11 cellular contexts compared by ENCODE assay signal in genomic region chr20:11807070-11807741, GRCh38.
DNase-seq lines count a peak whose midpoint lies in the region; ATAC-seq lines count a peak whose summit lies in the region.
"Had no signal": no experiment of that assay in that cellular context is flagged by ENCODE, and none has a peak within 500 bp of the region (broad histone marks: within the 10 kb centered on the region; RNA-seq: fewer than 3 reads in every experiment).

No MANE protein-coding gene starts in this region.

- DNase-seq in ELR (ENCODE audit: low read depth) (peak; percentile 86), RPMI7951 (ENCODE audit: low read depth) (peak; percentile 32), fibroblast of gingiva (ENCODE audit: low read depth) (peak; percentile 75), pulmonary artery endothelial cell (ENCODE audit: low read depth, low spot score) (peak; percentile 27), NCI-H2029 treated with DMSO at 0.1 percent for 48 hours (lab: John Stamatoyannopoulos, UW) (no peak), NOMO-1 (lab: John Stamatoyannopoulos, UW; ENCODE audit: unreplicated experiment in 2 of 2) (no peak)
- no peak for DNase-seq in NK-92 treated with Interleukin-12 subunit alpha and Interleukin-12 subunit beta, amount 100 ng/mL, for 24 hours (lab: John Stamatoyannopoulos, UW)
- DNase-seq: activated T-cell treated with anti-CD3 and anti-CD28 coated beads, Interleukin-2, amount 50 U/mL, for 4 hours; naive thymus-derived CD4-positive, alpha-beta T cell; stimulated activated CD4-positive, alpha-beta T cell treated with anti-CD3 and anti-CD28 coated beads, Interleukin-2, amount 100 ng/mL, for 24 hours had no signal

- ATAC-seq in GM21825 (IDR thresholded peaks at IDR 0.05; ENCODE audit: unreplicated experiment), result no peak
- ATAC-seq: activated T-cell treated with anti-CD3 and anti-CD28 coated beads, Interleukin-2, amount 50 U/mL, for 4 hours; naive thymus-derived CD4-positive, alpha-beta T cell had no signal

Comparison
In these comparisons a context has a peak if more than half of its experiments do, and no peak if none do; other contexts are left out.
1. DNase-seq: peak in ELR (single experiment), RPMI7951 (single experiment), fibroblast of gingiva (single experiment) and pulmonary artery endothelial cell (single experiment); none in NCI-H2029 treated with DMSO at 0.1 percent for 48 hours (single experiment), NK-92 treated with Interleukin-12 subunit alpha and Interleukin-12 subunit beta, amount 100 ng/mL, for 24 hours (single experiment) and NOMO-1 (0 of 2).